1 cellular context compared by ENCODE assay signal in the genomic region with DNA sequence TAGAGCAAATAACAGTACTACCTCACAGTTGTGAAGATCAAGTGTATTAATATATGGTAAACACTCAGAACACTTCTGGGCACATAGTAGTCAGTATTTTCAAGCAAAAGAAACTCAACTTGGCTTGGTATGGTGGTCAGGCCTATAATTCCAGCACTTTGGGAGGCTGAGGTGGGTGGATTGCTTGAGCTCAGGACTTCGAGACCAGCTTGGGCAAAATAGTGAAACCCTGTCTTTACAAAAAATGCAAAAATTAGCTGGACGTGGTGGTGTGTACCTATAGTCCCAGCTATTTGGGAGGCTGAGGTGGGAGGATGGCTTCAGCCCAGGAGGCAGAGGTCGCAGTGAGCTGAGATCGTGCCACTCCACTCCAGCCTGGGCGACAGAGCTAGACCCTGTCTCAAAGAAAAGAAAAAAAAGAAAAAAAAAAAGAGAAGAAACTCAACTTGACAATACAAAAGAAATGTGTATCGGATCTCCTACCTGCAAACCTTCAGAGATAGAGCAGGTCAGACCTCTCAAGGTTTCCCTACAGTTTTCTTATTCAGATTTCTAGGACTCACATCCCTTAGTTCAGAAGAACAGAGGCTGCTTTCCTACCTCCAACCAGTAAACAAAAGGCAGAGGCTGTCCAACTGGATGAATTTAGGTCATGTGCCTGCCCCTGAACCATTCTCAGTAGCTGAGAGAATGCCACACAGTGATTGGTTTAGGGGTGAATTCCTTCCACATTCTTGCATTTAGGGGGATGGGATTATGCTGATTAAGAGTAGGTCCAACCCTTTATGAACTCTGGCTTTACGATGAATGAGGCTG.
TF ChIP-seq lines count a peak whose summit lies in the region.

No MANE protein-coding gene starts in this region.

TF ChIP-seq in HepG2, 621 proteins besides CTCF, POLR2A, EP300 and RAD21 (continued from another document):
- TF ChIP-seq XRCC5 (optimal IDR thresholded peaks at IDR 0.05; ENCODE audit: low read length) = no peak
- no peak; the same call in 1 of the 2 replicates for TF ChIP-seq PHF21A (CRISPR knock-in tag; IDR thresholded peaks at IDR 0.05)
- no peak for TF ChIP-seq ZNF232 (CRISPR knock-in tag; IDR thresholded peaks at IDR 0.05; ENCODE audit: borderline replicate concordance)
- TF ChIP-seq MIXL1 (CRISPR knock-in tag; IDR thresholded peaks at IDR 0.05) = peak; percentile 61
- 0 out of 2 replicates have a peak, but pooled peaks have one; percentile 30 for TF ChIP-seq RFX5 (IDR thresholded peaks at IDR 0.05; ENCODE audit: low read depth, low read length)
- peak; percentile 47; the same call in 1 of the 2 replicates for TF ChIP-seq RAD51 (IDR thresholded peaks at IDR 0.05; ENCODE audit: borderline replicate concordance)
- peak; percentile 28; the same call in 1 of the 2 replicates for TF ChIP-seq GFI1 (CRISPR knock-in tag; IDR thresholded peaks at IDR 0.05; ENCODE audit: borderline replicate concordance)
- peak; percentile 11; the same call in 1 of the 2 replicates for TF ChIP-seq SP5 (CRISPR knock-in tag; IDR thresholded peaks at IDR 0.05; ENCODE audit: borderline replicate concordance, low read depth)
- peak; percentile 12 to 31; a peak in 1 of 4 replicates for TF ChIP-seq MAFK (conservative IDR thresholded peaks at IDR 0.05 in 1 of 2, IDR thresholded peaks at IDR 0.05 in 1 of 2; ENCODE audit: low read length in 2 of 2)
- TF ChIP-seq, protein P1, sequence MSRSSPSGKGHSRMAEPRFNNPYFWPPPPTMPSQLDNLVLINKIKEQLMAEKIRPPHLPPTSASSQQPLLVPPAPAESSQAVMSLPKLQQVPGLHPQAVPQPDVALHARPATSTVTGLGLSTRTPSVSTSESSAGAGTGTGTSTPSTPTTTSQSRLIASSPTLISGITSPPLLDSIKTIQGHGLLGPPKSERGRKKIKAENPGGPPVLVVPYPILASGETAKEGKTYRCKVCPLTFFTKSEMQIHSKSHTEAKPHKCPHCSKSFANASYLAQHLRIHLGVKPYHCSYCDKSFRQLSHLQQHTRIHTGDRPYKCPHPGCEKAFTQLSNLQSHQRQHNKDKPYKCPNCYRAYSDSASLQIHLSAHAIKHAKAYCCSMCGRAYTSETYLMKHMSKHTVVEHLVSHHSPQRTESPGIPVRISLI (CRISPR knock-in tag; IDR thresholded peaks at IDR 0.05; ENCODE audit: borderline replicate concordance) = no peak
- TF ChIP-seq FOXA3 (CRISPR knock-in tag; IDR thresholded peaks at IDR 0.05) = peak; percentile 18; the same call in 1 of the 2 replicates
- peak; percentile 29; the same call in 1 of the 2 replicates for TF ChIP-seq TBX2 (CRISPR knock-in tag; IDR thresholded peaks at IDR 0.05; ENCODE audit: borderline replicate concordance)
- TF ChIP-seq GATAD2A (CRISPR knock-in tag; IDR thresholded peaks at IDR 0.05) = 0 out of 2 replicates have a peak, but pooled peaks have one; percentile 8
- TF ChIP-seq, protein P2, sequence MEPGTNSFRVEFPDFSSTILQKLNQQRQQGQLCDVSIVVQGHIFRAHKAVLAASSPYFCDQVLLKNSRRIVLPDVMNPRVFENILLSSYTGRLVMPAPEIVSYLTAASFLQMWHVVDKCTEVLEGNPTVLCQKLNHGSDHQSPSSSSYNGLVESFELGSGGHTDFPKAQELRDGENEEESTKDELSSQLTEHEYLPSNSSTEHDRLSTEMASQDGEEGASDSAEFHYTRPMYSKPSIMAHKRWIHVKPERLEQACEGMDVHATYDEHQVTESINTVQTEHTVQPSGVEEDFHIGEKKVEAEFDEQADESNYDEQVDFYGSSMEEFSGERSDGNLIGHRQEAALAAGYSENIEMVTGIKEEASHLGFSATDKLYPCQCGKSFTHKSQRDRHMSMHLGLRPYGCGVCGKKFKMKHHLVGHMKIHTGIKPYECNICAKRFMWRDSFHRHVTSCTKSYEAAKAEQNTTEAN (CRISPR knock-in tag; conservative IDR thresholded peaks at IDR 0.05) = peak; percentile 15; the same call in 1 of the 2 replicates
- 0 out of 2 replicates have a peak, but pooled peaks have one; percentile 22 for TF ChIP-seq MED1 (CRISPR knock-in tag; IDR thresholded peaks at IDR 0.05)
- TF ChIP-seq NFKBIZ (CRISPR knock-in tag; IDR thresholded peaks at IDR 0.05) = no peak
- no peak for TF ChIP-seq AKAP8 (CRISPR knock-in tag; IDR thresholded peaks at IDR 0.05)
- TF ChIP-seq, protein P3, sequence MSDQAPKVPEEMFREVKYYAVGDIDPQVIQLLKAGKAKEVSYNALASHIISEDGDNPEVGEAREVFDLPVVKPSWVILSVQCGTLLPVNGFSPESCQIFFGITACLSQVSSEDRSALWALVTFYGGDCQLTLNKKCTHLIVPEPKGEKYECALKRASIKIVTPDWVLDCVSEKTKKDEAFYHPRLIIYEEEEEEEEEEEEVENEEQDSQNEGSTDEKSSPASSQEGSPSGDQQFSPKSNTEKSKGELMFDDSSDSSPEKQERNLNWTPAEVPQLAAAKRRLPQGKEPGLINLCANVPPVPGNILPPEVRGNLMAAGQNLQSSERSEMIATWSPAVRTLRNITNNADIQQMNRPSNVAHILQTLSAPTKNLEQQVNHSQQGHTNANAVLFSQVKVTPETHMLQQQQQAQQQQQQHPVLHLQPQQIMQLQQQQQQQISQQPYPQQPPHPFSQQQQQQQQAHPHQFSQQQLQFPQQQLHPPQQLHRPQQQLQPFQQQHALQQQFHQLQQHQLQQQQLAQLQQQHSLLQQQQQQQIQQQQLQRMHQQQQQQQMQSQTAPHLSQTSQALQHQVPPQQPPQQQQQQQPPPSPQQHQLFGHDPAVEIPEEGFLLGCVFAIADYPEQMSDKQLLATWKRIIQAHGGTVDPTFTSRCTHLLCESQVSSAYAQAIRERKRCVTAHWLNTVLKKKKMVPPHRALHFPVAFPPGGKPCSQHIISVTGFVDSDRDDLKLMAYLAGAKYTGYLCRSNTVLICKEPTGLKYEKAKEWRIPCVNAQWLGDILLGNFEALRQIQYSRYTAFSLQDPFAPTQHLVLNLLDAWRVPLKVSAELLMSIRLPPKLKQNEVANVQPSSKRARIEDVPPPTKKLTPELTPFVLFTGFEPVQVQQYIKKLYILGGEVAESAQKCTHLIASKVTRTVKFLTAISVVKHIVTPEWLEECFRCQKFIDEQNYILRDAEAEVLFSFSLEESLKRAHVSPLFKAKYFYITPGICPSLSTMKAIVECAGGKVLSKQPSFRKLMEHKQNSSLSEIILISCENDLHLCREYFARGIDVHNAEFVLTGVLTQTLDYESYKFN (CRISPR knock-in tag; conservative IDR thresholded peaks at IDR 0.05) = 0 out of 2 replicates have a peak, but pooled peaks have one; percentile 12
- TF ChIP-seq, protein P4, sequence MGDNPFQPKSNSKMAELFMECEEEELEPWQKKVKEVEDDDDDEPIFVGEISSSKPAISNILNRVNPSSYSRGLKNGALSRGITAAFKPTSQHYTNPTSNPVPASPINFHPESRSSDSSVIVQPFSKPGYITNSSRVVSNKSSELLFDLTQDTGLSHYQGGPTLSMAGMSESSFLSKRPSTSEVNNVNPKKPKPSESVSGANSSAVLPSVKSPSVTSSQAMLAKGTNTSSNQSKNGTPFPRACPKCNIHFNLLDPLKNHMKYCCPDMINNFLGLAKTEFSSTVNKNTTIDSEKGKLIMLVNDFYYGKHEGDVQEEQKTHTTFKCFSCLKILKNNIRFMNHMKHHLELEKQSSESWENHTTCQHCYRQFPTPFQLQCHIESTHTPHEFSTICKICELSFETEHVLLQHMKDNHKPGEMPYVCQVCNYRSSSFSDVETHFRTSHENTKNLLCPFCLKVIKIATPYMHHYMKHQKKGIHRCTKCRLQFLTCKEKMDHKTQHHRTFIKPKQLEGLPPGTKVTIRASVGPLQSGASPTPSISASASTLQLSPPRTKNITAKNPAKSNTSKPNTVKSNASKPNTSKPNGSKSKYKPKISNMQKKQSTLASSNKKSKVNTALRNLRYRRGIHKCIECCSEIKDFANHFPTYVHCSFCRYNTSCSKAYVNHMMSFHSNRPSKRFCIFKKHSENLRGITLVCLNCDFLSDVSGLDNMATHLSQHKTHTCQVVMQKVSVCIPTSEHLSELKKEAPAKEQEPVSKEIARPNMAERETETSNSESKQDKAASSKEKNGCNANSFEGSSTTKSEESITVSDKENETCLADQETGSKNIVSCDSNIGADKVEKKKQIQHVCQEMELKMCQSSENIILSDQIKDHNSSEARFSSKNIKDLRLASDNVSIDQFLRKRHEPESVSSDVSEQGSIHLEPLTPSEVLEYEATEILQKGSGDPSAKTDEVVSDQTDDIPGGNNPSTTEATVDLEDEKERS (CRISPR knock-in tag; IDR thresholded peaks at IDR 0.05) = peak; percentile 39; the same call in 1 of the 2 replicates
- 0 out of 3 replicates have a peak, but pooled peaks have one; percentile 18 for TF ChIP-seq MXI1 (IDR thresholded peaks at IDR 0.05; ENCODE audit: borderline replicate concordance, low read depth, low read length)
- peak; percentile 89 for TF ChIP-seq ZNF121 (CRISPR knock-in tag; IDR thresholded peaks at IDR 0.05)
- TF ChIP-seq ZNF777 (CRISPR knock-in tag; IDR thresholded peaks at IDR 0.05) = 0 out of 2 replicates have a peak, but pooled peaks have one; percentile 22
- peak; percentile 32; the same call in 1 of the 2 replicates for TF ChIP-seq ZFY (CRISPR knock-in tag; IDR thresholded peaks at IDR 0.05)
- peak; percentile 98 for TF ChIP-seq TEAD3 (CRISPR knock-in tag; optimal IDR thresholded peaks at IDR 0.05; ENCODE audit: borderline replicate concordance)
- no peak for TF ChIP-seq ZFP90 (CRISPR knock-in tag; IDR thresholded peaks at IDR 0.05; ENCODE audit: borderline replicate concordance)
- TF ChIP-seq, protein P5, sequence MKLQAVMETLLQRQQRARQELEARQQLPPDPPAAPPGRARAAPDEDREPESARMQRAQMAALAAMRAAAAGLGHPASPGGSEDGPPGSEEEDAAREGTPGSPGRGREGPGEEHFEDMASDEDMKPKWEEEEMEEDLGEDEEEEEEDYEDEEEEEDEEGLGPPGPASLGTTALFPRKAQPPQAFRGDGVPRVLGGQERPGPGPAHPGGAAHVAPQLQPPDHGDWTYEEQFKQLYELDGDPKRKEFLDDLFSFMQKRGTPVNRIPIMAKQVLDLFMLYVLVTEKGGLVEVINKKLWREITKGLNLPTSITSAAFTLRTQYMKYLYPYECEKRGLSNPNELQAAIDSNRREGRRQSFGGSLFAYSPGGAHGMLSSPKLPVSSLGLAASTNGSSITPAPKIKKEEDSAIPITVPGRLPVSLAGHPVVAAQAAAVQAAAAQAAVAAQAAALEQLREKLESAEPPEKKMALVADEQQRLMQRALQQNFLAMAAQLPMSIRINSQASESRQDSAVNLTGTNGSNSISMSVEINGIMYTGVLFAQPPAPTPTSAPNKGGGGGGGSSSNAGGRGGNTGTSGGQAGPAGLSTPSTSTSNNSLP (IDR thresholded peaks at IDR 0.05; ENCODE audit: low read depth, low read length) = peak; percentile 53; the same call in 1 of the 2 replicates
- TF ChIP-seq, protein P6, sequence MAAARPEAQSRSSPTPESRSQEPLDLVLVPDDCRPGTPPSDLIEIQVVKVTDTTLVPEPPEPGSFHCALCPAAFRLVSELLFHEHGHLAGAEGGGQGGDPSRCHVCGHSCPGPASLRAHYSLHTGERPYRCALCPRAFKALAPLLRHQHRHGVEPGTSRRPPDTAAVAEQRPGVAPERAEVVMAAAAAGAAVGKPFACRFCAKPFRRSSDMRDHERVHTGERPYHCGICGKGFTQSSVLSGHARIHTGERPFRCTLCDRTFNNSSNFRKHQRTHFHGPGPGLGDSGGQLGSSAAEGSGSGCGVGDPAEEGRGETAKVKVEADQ (CRISPR knock-in tag; IDR thresholded peaks at IDR 0.05; ENCODE audit: borderline replicate concordance) = 0 out of 2 replicates have a peak, but pooled peaks have one; percentile 45
- no peak for TF ChIP-seq BRD4 (CRISPR knock-in tag; IDR thresholded peaks at IDR 0.05)
- TF ChIP-seq ZMYM4 (CRISPR knock-in tag; IDR thresholded peaks at IDR 0.05) = peak; percentile 54; the same call in 1 of the 2 replicates
- peak; percentile 40; the same call in 1 of the 2 replicates for TF ChIP-seq RXRB (CRISPR knock-in tag; IDR thresholded peaks at IDR 0.05; ENCODE audit: borderline replicate concordance)
TF ChIP-seq in HepG2: peak in this region for 54.
